7 cellular contexts compared by ENCODE assay signal in the genomic region with DNA sequence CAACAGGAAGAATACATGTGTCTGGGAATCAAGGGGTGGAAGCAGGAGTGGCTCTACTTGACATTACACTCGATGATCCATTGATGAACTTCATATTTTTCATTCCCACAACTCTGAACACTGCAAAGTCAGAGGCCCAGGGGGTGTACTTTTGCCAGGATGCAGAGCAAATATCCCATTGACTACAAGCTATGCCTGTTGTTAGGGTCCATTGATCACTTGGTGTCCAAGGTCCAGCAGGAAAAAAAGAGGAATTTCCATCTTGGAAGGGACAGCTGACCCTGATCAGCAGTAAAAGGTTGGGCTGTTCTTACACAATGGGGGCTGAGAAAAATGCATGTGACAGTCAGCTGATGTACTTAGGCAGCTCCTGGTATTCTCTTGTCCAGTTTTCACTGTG.
"Had no signal": no experiment of that assay in that cellular context is flagged by ENCODE, and none has a peak within 500 bp of the region (broad histone marks: within the 10 kb centered on the region; RNA-seq: fewer than 3 reads in every experiment).

No MANE protein-coding gene starts in this region.

- ATAC-seq: HCT116 had no signal

- H2AFZ ChIP-seq: GM23248 had no signal

- H3K9ac ChIP-seq: GM23248 had no signal

- H3K9me3 ChIP-seq: HAP-1 had no signal

- H3K36me3 ChIP-seq: HAP-1 had no signal

- H3K4me3 ChIP-seq: GM23248, HAP-1 had no signal

- H3K27ac ChIP-seq: GM23248, HL-60 had no signal

- H3K4me1 ChIP-seq: HAP-1 had no signal

- DNase-seq: GM23248, GOT3, H7, HFFc6 had no signal
